ENCODE assay signal across 1 cellular context in genomic region chr3:3189102-3189727, GRCh38.
TF ChIP-seq lines count a peak whose summit lies in the region.

No MANE protein-coding gene starts in this region.

TF ChIP-seq in K562, 482 proteins besides CTCF, POLR2A, EP300 and RAD21 (continued from another document):
- TF ChIP-seq CEBPZ (IDR thresholded peaks at IDR 0.05; ENCODE audit: borderline replicate concordance, low read depth, low read length) (no peak), LEF1 (IDR thresholded peaks at IDR 0.05) (no peak), BRF2 (IDR thresholded peaks at IDR 0.05; ENCODE audit: borderline replicate concordance, insufficient read depth, insufficient read length) (no peak), NCOR1 (IDR thresholded peaks at IDR 0.05) (no peak), YY1 (IDR thresholded peaks at IDR 0.05; ENCODE audit: borderline replicate concordance in 1 of 3, control insufficient read depth in 1 of 3, extremely low read depth in 1 of 3, insufficient read depth in 3 of 3, insufficient read length in 1 of 3, insufficient replicate concordance in 2 of 3, low read depth in 1 of 3, low read length in 2 of 3) (peak in 1 of 3 experiments; percentile 59), KAT2B (IDR thresholded peaks at IDR 0.05; ENCODE audit: low read depth, low read length) (no peak), PYGO2 (tag; IDR thresholded peaks at IDR 0.05) (no peak)
